20 cellular contexts compared by ENCODE assay signal in the genomic region with DNA sequence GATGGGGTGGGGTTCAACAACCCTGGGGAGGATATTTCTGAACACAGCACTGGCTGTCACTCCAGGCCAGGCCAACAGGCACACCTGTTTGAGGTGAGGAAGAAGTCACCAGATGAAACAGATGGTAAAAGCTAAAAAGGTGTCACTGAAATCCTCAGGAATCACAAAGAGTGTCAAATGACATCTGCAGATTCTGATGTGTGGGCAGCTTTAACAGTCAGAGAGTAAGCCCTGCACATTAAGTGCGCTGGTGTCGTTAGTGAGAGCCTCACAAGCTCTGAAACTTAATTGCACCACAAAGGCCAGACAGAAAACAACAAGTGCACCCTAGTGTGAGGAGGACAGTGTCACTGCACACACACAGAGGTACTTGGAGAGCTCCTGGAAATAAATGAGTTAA. TPM values are rescaled to one million over a fixed set of nuclear protein-coding genes. Genes with fewer than 3 reads are reported as not detected.
"Had no signal": no experiment of that assay in that cellular context is flagged by ENCODE, and none has a peak within 500 bp of the region (broad histone marks: within the 10 kb centered on the region; RNA-seq: fewer than 3 reads in every experiment).

No MANE protein-coding gene starts in this region.

- H3K4me1 ChIP-seq: adrenal gland, gastroesophageal sphincter, stomach, suprapubic skin, tibial nerve had no signal

- H3K27ac ChIP-seq: adrenal gland, epithelial cell of prostate, gastroesophageal sphincter, sigmoid colon, stomach, suprapubic skin, tibial nerve, VCaP had no signal

- H3K36me3 ChIP-seq: adrenal gland had no signal

- H3K27me3 ChIP-seq: adrenal gland, gastroesophageal sphincter, sigmoid colon, stomach, suprapubic skin, tibial nerve had no signal

- H3K4me3 ChIP-seq: adrenal gland, gastroesophageal sphincter, sigmoid colon, smooth muscle cell, stomach, suprapubic skin, tibial nerve had no signal

- DNase-seq: activated CD4-positive, alpha-beta T cell treated with anti-CD3 and anti-CD28 coated beads for 1 hour; activated CD4-positive, alpha-beta T cell treated with anti-CD3 and anti-CD28 coated beads, Interleukin-2, amount 50 U/mL, for 1 hour; activated gamma-delta T cell treated with Interleukin-2 at 50 U/mL for 16 hours; activated T-cell treated with anti-CD3 and anti-CD28 coated beads, Interleukin-2, amount 50 U/mL, for 1 hour; adrenal gland; cerebellar nuclear complex; cortex of kidney; islet precursor cell; left cardiac atrium; mesenchymal stem cell; occipital lobe; sigmoid colon; stimulated activated CD4-positive, alpha-beta T cell treated with anti-CD3 and anti-CD28 coated beads, Interleukin-15, amount 100 ng/mL, for 24 hours; stomach had no signal

- H3K9me3 ChIP-seq: adrenal gland, gastroesophageal sphincter, sigmoid colon, stomach, suprapubic skin, tibial nerve had no signal

- H3K4me2 ChIP-seq: smooth muscle cell had no signal

RNA-seq across cellular contexts. Expression of gene FLACC1, which starts 13.6 kb away (rescaled TPM):
- polyA plus RNA-seq: smooth muscle cell had no signal
